1 cellular context compared by ENCODE assay signal in genomic region chr6:139475231-139475630, GRCh38.
TF ChIP-seq lines count a peak whose summit lies in the region.

No MANE protein-coding gene starts in this region.

TF ChIP-seq in H1, 55 proteins besides CTCF, POLR2A, EP300 and RAD21 (continued from another document):
- no peak for TF ChIP-seq ATF3 (IDR thresholded peaks at IDR 0.05; ENCODE audit: insufficient read depth, low read depth, low read length)
- no peak for TF ChIP-seq SUZ12 (IDR thresholded peaks at IDR 0.05; ENCODE audit: low read length)
- no peak for TF ChIP-seq KDM4A (IDR thresholded peaks at IDR 0.05; ENCODE audit: low read depth, low read length, severe bottlenecking)
- TF ChIP-seq RXRA (IDR thresholded peaks at IDR 0.05; ENCODE audit: insufficient read depth, low read depth, low read length), result no peak
- no peak for TF ChIP-seq SIRT6 (IDR thresholded peaks at IDR 0.05; ENCODE audit: low read length)
